In the genomic region with DNA sequence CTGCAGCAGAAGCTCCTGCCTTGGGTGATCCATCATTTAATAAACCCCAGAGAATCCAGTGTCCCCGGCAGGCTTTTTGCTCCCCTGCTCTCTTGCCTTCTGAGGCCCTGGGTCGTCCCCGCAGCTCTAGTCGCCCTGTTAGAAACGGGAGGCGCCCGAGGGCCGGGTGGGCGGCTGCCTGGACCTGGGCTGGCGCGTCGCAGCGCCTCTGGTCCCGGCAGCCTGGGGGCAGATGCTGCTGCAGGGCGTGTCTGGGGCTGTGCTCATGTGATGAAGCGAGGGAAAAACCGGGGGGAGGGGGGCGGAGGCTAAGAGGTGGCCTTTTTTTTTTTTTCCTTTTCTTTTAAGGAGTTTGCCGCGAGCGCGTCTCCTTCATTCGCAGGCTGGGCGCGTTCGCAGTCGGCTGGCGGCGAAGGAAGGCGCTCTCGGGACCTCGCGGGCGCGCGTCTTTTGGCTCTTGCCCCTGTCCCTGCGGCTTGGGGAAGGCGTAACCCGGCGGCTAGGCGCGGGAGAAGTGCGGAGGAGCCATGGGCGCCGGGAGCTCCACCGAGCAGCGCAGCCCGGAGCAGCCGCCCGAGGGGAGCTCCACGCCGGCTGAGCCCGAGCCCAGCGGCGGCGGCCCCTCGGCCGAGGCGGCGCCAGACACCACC, we compare ENCODE assay signal across 1 cellular context.
TF ChIP-seq lines count a peak whose summit lies in the region.

No MANE protein-coding gene starts in this region.

TF ChIP-seq in K562, 482 proteins besides CTCF, POLR2A, EP300 and RAD21 (continued from another document):
- TF ChIP-seq, protein P1, sequence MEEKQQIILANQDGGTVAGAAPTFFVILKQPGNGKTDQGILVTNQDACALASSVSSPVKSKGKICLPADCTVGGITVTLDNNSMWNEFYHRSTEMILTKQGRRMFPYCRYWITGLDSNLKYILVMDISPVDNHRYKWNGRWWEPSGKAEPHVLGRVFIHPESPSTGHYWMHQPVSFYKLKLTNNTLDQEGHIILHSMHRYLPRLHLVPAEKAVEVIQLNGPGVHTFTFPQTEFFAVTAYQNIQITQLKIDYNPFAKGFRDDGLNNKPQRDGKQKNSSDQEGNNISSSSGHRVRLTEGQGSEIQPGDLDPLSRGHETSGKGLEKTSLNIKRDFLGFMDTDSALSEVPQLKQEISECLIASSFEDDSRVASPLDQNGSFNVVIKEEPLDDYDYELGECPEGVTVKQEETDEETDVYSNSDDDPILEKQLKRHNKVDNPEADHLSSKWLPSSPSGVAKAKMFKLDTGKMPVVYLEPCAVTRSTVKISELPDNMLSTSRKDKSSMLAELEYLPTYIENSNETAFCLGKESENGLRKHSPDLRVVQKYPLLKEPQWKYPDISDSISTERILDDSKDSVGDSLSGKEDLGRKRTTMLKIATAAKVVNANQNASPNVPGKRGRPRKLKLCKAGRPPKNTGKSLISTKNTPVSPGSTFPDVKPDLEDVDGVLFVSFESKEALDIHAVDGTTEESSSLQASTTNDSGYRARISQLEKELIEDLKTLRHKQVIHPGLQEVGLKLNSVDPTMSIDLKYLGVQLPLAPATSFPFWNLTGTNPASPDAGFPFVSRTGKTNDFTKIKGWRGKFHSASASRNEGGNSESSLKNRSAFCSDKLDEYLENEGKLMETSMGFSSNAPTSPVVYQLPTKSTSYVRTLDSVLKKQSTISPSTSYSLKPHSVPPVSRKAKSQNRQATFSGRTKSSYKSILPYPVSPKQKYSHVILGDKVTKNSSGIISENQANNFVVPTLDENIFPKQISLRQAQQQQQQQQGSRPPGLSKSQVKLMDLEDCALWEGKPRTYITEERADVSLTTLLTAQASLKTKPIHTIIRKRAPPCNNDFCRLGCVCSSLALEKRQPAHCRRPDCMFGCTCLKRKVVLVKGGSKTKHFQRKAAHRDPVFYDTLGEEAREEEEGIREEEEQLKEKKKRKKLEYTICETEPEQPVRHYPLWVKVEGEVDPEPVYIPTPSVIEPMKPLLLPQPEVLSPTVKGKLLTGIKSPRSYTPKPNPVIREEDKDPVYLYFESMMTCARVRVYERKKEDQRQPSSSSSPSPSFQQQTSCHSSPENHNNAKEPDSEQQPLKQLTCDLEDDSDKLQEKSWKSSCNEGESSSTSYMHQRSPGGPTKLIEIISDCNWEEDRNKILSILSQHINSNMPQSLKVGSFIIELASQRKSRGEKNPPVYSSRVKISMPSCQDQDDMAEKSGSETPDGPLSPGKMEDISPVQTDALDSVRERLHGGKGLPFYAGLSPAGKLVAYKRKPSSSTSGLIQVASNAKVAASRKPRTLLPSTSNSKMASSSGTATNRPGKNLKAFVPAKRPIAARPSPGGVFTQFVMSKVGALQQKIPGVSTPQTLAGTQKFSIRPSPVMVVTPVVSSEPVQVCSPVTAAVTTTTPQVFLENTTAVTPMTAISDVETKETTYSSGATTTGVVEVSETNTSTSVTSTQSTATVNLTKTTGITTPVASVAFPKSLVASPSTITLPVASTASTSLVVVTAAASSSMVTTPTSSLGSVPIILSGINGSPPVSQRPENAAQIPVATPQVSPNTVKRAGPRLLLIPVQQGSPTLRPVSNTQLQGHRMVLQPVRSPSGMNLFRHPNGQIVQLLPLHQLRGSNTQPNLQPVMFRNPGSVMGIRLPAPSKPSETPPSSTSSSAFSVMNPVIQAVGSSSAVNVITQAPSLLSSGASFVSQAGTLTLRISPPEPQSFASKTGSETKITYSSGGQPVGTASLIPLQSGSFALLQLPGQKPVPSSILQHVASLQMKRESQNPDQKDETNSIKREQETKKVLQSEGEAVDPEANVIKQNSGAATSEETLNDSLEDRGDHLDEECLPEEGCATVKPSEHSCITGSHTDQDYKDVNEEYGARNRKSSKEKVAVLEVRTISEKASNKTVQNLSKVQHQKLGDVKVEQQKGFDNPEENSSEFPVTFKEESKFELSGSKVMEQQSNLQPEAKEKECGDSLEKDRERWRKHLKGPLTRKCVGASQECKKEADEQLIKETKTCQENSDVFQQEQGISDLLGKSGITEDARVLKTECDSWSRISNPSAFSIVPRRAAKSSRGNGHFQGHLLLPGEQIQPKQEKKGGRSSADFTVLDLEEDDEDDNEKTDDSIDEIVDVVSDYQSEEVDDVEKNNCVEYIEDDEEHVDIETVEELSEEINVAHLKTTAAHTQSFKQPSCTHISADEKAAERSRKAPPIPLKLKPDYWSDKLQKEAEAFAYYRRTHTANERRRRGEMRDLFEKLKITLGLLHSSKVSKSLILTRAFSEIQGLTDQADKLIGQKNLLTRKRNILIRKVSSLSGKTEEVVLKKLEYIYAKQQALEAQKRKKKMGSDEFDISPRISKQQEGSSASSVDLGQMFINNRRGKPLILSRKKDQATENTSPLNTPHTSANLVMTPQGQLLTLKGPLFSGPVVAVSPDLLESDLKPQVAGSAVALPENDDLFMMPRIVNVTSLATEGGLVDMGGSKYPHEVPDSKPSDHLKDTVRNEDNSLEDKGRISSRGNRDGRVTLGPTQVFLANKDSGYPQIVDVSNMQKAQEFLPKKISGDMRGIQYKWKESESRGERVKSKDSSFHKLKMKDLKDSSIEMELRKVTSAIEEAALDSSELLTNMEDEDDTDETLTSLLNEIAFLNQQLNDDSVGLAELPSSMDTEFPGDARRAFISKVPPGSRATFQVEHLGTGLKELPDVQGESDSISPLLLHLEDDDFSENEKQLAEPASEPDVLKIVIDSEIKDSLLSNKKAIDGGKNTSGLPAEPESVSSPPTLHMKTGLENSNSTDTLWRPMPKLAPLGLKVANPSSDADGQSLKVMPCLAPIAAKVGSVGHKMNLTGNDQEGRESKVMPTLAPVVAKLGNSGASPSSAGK (IDR thresholded peaks at IDR 0.05), result peak; percentile 27; the same call in 1 of the 2 replicates
- TF ChIP-seq NCOR1 (IDR thresholded peaks at IDR 0.05) (no peak), ZNF583 (CRISPR knock-in tag; IDR thresholded peaks at IDR 0.05) (no peak), SLC30A9 (CRISPR knock-in tag; IDR thresholded peaks at IDR 0.05) (no peak), FOXK2 (conservative IDR thresholded peaks at IDR 0.05 in 1 of 2, IDR thresholded peaks at IDR 0.05 in 1 of 2; ENCODE audit: low read depth in 2 of 2) (no peak), TCF3 (CRISPR knock-in tag; IDR thresholded peaks at IDR 0.05) (no peak), MECOM (CRISPR knock-in tag; IDR thresholded peaks at IDR 0.05) (no peak), C11orf30 (IDR thresholded peaks at IDR 0.05; ENCODE audit: low read depth) (no peak), HCFC1 (IDR thresholded peaks at IDR 0.05; ENCODE audit: low read depth, low read length) (no peak)
- TF ChIP-seq, protein P2, sequence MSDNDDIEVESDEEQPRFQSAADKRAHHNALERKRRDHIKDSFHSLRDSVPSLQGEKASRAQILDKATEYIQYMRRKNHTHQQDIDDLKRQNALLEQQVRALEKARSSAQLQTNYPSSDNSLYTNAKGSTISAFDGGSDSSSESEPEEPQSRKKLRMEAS (CRISPR knock-in tag; IDR thresholded peaks at IDR 0.05), result peak; percentile 16; the same call in 1 of the 2 replicates
- TF ChIP-seq, protein P3, sequence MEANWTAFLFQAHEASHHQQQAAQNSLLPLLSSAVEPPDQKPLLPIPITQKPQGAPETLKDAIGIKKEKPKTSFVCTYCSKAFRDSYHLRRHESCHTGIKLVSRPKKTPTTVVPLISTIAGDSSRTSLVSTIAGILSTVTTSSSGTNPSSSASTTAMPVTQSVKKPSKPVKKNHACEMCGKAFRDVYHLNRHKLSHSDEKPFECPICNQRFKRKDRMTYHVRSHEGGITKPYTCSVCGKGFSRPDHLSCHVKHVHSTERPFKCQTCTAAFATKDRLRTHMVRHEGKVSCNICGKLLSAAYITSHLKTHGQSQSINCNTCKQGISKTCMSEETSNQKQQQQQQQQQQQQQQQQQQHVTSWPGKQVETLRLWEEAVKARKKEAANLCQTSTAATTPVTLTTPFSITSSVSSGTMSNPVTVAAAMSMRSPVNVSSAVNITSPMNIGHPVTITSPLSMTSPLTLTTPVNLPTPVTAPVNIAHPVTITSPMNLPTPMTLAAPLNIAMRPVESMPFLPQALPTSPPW (CRISPR knock-in tag; IDR thresholded peaks at IDR 0.05), result peak; percentile 58; the same call in 1 of the 2 replicates
